Comparison of ENCODE assay signal across 9 cellular contexts in genomic region chr11:105790021-105790420, GRCh38.
"Had no signal": no experiment of that assay in that cellular context is flagged by ENCODE, and none has a peak within 500 bp of the region (broad histone marks: within the 10 kb centered on the region; RNA-seq: fewer than 3 reads in every experiment).

No MANE protein-coding gene starts in this region.

- H3K4me1 ChIP-seq: HAP-1 had no signal

- H3K9me3 ChIP-seq: HAP-1 had no signal

- H3K27ac ChIP-seq: GM23248 had no signal

- H3K4me3 Mint-ChIP-seq: HFFc6 had no signal

- DNase-seq: GM23248, GOT3, H7, HFFc6, IMR-90, KG1 had no signal

- H3K9ac ChIP-seq: GM23248 had no signal

- ATAC-seq: HCT116, K562 had no signal

- H3K27ac Mint-ChIP-seq: HFFc6 had no signal

- H3K36me3 ChIP-seq: HAP-1 had no signal

- H3K4me3 ChIP-seq: GM23248, HAP-1, K562 had no signal
